16 cellular contexts compared by ENCODE assay signal in the genomic region with DNA sequence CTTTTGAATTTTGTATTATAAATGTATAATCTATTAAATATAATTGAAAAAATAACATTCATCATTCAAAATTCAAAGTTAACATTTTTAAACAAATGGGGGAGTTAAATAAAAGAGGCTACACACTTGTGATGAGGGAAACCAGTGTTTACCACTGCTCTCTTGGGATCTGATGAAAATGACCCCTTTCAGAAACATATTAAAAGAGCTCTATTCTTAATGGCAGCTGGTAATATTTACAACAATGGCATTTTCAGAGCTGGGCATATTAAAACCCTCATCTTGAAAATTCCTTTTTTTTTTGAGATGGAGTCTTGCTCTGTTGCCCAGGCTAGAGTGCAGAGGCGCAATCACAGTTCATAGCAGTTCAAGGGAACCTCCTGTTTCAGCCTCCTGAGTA.
"Had no signal": no experiment of that assay in that cellular context is flagged by ENCODE, and none has a peak within 500 bp of the region (broad histone marks: within the 10 kb centered on the region; RNA-seq: fewer than 3 reads in every experiment).

No MANE protein-coding gene starts in this region.

- ATAC-seq: gastrocnemius medialis, left cardiac atrium, lower lobe of right lung, natural killer cell, right cardiac atrium had no signal

- H3K27ac ChIP-seq: colonic mucosa, gastrocnemius medialis, left ventricle myocardium inferior, lower lobe of right lung, testis, transverse colon had no signal

- DNase-seq: cerebellar nuclear complex; colonic mucosa; effector CD8-positive, alpha-beta T cell; gastrocnemius medialis; glutamatergic neuron; left cardiac atrium; left ventricle myocardium inferior; lower lobe of right lung; natural killer cell; right cardiac atrium; small intestine; stimulated activated CD4-positive, alpha-beta T cell treated with anti-CD3 and anti-CD28 coated beads, Interleukin-12 subunit alpha, Interleukin-12 subunit beta, amount 100 ng/mL, for 4 hours; stimulated activated naive CD4-positive, alpha-beta T cell; transverse colon had no signal

- H3K27me3 ChIP-seq: colonic mucosa, gastrocnemius medialis, testis, transverse colon had no signal

- H3K9me3 ChIP-seq: colonic mucosa, gastrocnemius medialis, left ventricle myocardium inferior, lower lobe of right lung, testis, transverse colon had no signal

- H3K4me1 ChIP-seq: colonic mucosa, gastrocnemius medialis, left ventricle myocardium inferior, lower lobe of right lung, transverse colon had no signal

- H3K4me3 ChIP-seq: colonic mucosa, gastrocnemius medialis, left ventricle myocardium inferior, lower lobe of right lung, testis, transverse colon had no signal

- FAIRE-seq: keratinocyte, small intestine had no signal
